ENCODE assay signal across 1 cellular context in the genomic region with DNA sequence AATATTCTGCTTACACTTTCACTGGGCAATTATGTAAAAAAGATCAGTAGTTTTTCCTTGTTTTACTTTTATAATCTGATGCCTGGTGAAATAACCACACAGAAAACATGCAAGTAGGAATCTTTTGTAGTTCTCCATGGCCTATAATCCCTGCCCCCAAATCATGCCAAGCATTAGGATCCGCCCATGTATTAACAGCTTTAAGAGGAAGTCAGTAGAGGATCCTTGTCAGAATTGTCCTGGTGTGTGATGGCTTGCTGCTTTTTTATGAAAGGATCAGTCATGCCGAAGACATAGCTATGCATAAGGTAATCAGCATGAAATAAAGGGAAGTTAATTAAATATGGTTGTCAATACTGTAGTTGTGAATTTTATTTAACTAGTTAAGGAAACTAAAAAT.
TF ChIP-seq lines count a peak whose summit lies in the region.

No MANE protein-coding gene starts in this region.

TF ChIP-seq in WTC11, 78 proteins besides CTCF, POLR2A, EP300 and RAD21 (continued from another document):
- TF ChIP-seq, protein P1, sequence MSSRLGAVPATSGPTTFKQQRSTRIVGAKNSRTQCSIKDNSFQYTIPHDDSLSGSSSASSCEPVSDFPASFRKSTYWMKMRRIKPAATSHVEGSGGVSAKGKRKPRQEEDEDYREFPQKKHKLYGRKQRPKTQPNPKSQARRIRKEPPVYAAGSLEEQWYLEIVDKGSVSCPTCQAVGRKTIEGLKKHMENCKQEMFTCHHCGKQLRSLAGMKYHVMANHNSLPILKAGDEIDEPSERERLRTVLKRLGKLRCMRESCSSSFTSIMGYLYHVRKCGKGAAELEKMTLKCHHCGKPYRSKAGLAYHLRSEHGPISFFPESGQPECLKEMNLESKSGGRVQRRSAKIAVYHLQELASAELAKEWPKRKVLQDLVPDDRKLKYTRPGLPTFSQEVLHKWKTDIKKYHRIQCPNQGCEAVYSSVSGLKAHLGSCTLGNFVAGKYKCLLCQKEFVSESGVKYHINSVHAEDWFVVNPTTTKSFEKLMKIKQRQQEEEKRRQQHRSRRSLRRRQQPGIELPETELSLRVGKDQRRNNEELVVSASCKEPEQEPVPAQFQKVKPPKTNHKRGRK (CRISPR knock-in tag; IDR thresholded peaks at IDR 0.05; ENCODE audit: borderline replicate concordance), result no peak
- TF ChIP-seq, protein P2, sequence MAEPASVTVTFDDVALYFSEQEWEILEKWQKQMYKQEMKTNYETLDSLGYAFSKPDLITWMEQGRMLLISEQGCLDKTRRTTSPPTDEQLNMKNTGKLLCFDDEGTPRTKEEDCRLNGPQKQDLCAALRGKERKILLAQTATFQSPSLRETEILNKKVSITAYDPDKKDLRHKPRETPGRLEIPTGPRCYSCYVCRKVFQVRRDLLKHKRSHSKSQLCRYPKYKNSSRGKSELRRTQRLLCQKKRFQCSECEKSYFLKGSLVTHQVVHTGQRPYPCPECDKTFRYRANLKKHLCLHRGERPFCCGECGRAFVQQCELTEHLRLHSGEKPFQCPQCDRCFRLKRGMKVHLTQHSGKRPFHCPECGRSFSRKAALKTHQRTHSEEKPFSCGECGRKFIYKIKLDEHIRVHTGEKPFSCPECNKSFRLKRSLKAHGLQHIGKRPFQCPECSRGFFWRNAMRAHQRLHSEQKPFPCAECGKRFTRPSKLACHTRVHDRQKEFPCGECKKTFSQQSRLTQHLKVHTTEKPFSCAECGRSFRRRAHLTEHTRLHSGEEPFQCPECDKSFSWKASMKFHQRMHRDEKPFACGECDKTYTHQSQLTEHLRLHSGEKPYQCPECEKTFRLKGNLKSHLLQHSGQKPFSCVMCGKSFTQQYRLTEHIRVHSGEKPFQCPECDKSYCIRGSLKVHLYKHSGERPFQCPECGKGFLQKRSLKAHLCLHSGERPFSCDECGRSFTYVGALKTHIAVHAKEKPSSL (CRISPR knock-in tag; conservative IDR thresholded peaks at IDR 0.05), result no peak
- TF ChIP-seq, protein P3, sequence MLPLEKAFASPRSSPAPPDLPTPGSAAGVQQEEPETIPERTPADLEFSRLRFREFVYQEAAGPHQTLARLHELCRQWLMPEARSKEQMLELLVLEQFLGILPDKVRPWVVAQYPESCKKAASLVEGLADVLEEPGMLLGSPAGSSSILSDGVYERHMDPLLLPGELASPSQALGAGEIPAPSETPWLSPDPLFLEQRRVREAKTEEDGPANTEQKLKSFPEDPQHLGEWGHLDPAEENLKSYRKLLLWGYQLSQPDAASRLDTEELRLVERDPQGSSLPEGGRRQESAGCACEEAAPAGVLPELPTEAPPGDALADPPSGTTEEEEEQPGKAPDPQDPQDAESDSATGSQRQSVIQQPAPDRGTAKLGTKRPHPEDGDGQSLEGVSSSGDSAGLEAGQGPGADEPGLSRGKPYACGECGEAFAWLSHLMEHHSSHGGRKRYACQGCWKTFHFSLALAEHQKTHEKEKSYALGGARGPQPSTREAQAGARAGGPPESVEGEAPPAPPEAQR (CRISPR knock-in tag; IDR thresholded peaks at IDR 0.05), result no peak
- TF ChIP-seq, protein P4, sequence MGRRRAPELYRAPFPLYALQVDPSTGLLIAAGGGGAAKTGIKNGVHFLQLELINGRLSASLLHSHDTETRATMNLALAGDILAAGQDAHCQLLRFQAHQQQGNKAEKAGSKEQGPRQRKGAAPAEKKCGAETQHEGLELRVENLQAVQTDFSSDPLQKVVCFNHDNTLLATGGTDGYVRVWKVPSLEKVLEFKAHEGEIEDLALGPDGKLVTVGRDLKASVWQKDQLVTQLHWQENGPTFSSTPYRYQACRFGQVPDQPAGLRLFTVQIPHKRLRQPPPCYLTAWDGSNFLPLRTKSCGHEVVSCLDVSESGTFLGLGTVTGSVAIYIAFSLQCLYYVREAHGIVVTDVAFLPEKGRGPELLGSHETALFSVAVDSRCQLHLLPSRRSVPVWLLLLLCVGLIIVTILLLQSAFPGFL (CRISPR knock-in tag; IDR thresholded peaks at IDR 0.05; ENCODE audit: borderline replicate concordance), result no peak
- TF ChIP-seq, protein P5, sequence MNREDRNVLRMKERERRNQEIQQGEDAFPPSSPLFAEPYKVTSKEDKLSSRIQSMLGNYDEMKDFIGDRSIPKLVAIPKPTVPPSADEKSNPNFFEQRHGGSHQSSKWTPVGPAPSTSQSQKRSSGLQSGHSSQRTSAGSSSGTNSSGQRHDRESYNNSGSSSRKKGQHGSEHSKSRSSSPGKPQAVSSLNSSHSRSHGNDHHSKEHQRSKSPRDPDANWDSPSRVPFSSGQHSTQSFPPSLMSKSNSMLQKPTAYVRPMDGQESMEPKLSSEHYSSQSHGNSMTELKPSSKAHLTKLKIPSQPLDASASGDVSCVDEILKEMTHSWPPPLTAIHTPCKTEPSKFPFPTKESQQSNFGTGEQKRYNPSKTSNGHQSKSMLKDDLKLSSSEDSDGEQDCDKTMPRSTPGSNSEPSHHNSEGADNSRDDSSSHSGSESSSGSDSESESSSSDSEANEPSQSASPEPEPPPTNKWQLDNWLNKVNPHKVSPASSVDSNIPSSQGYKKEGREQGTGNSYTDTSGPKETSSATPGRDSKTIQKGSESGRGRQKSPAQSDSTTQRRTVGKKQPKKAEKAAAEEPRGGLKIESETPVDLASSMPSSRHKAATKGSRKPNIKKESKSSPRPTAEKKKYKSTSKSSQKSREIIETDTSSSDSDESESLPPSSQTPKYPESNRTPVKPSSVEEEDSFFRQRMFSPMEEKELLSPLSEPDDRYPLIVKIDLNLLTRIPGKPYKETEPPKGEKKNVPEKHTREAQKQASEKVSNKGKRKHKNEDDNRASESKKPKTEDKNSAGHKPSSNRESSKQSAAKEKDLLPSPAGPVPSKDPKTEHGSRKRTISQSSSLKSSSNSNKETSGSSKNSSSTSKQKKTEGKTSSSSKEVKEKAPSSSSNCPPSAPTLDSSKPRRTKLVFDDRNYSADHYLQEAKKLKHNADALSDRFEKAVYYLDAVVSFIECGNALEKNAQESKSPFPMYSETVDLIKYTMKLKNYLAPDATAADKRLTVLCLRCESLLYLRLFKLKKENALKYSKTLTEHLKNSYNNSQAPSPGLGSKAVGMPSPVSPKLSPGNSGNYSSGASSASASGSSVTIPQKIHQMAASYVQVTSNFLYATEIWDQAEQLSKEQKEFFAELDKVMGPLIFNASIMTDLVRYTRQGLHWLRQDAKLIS (CRISPR knock-in tag; IDR thresholded peaks at IDR 0.05; ENCODE audit: borderline replicate concordance), result no peak
- TF ChIP-seq ZNF396 (CRISPR knock-in tag; IDR thresholded peaks at IDR 0.05; ENCODE audit: borderline replicate concordance) (no peak), HMGA2 (CRISPR knock-in tag; IDR thresholded peaks at IDR 0.05) (no peak), ETV6 (CRISPR knock-in tag; IDR thresholded peaks at IDR 0.05) (no peak), FOXP1 (CRISPR knock-in tag; IDR thresholded peaks at IDR 0.05; ENCODE audit: borderline replicate concordance) (no peak)
TF ChIP-seq in WTC11: peak in this region for 0.
